ENCODE assay signal across 16 cellular contexts in genomic region chr1:15720861-15721260, GRCh38. TPM values are rescaled to one million over a fixed set of nuclear protein-coding genes. Genes with fewer than 3 reads are reported as not detected.
A peak's percentile ranks its signal among the peaks of the same experiment; 100 is the strongest.
DNase-seq lines count a peak whose midpoint lies in the region; ATAC-seq and TF ChIP-seq lines count a peak whose summit lies in the region.
"Had no signal": no experiment of that assay in that cellular context is flagged by ENCODE, and none has a peak within 500 bp of the region (broad histone marks: within the 10 kb centered on the region; RNA-seq: fewer than 3 reads in every experiment).

No MANE protein-coding gene starts in this region.

- H3K36me3 ChIP-seq in WERI-Rb-1: peaks cover 67% of the 10 kb centered on the region
- H3K36me3 ChIP-seq in heart right ventricle: peaks cover 0 to 100% (median 48%) of the 10 kb centered on the region in 9 donors
- peaks cover 47 to 82% of the 10 kb centered on the region in 2 donors for H3K36me3 ChIP-seq in neuronal stem cell (replicated peaks in 1 of 2; ENCODE audit: control insufficient read depth in 2 of 2, insufficient read depth in 2 of 2, low read length in 2 of 2)
- H3K36me3 ChIP-seq: BE2C had no signal

- no peak overlapping the region for H3K4me3 ChIP-seq in WERI-Rb-1 (ENCODE audit: low read depth, low read length)
- H3K4me3 ChIP-seq in heart right ventricle: no peak overlapping the region
- no peak overlapping the region for H3K4me3 ChIP-seq in neuronal stem cell (ENCODE audit: low read length in 2 of 2)
- H3K4me3 ChIP-seq: A549, GM23338 had no signal

- H3K27me3 ChIP-seq in WERI-Rb-1 (ENCODE audit: insufficient read depth, low read depth, severe bottlenecking): no peaks in the 10 kb centered on the region
- H3K27me3 ChIP-seq in heart right ventricle: no peaks in the 10 kb centered on the region
- H3K27me3 ChIP-seq in neuronal stem cell (ENCODE audit: control insufficient read depth in 3 of 3, insufficient read depth in 3 of 3, low read depth in 1 of 3, low read length in 3 of 3): peaks cover 0 to 6% (median 0%) of the 10 kb centered on the region in 3 experiments
- H3K27me3 ChIP-seq: BE2C had no signal

- no peak overlapping the region for H3K4ac ChIP-seq in neuronal stem cell (ENCODE audit: low read length)

- H3K4me2 ChIP-seq in neuronal stem cell (ENCODE audit: insufficient read depth, low read length, poor library complexity, severe bottlenecking): no peak overlapping the region
- H3K4me2 ChIP-seq: A549, GM23338 had no signal

- peak overlapping the region; percentile 58 for H3K27ac Mint-ChIP-seq in stimulated activated effector memory CD8-positive, alpha-beta T cell treated with anti-CD3 and anti-CD28 coated beads, Interleukin-12 subunit alpha, Interleukin-12 subunit beta, amount 100 ng/mL, for 72 hours
- H3K27ac Mint-ChIP-seq: GM23338 had no signal

- no peak overlapping the region for H4K91ac ChIP-seq in neuronal stem cell (ENCODE audit: low read depth, low read length, poor library complexity)

- H2BK120ac ChIP-seq in neuronal stem cell (ENCODE audit: low read depth, low read length): no peak overlapping the region

- H3K9me3 ChIP-seq in WERI-Rb-1 (ENCODE audit: severe bottlenecking) (no peaks in the 10 kb centered on the region), heart right ventricle (no peaks in the 10 kb centered on the region), neuronal stem cell (replicated peaks in 1 of 2; ENCODE audit: control insufficient read depth in 2 of 2, insufficient read depth in 1 of 2, low read depth in 1 of 2, low read length in 2 of 2) (no peaks in the 10 kb centered on the region)
- H3K9me3 ChIP-seq: A549, BE2C had no signal

- H3K23ac ChIP-seq in neuronal stem cell (ENCODE audit: low read depth, low read length, poor library complexity): no peak overlapping the region

- TF ChIP-seq CTCF in WERI-Rb-1 (IDR thresholded peaks at IDR 0.05; ENCODE audit: low read depth, low read length): no peak
- TF ChIP-seq CTCF in heart right ventricle (IDR thresholded peaks at IDR 0.05): no peak

- no peak overlapping the region for H3K4me3 Mint-ChIP-seq in stimulated activated effector memory CD8-positive, alpha-beta T cell treated with anti-CD3 and anti-CD28 coated beads, Interleukin-12 subunit alpha, Interleukin-12 subunit beta, amount 100 ng/mL, for 72 hours
- H3K4me3 Mint-ChIP-seq: CD4-positive, alpha-beta memory T cell; GM23338 had no signal

- H3K36me3 Mint-ChIP-seq in stimulated activated effector memory CD8-positive, alpha-beta T cell treated with anti-CD3 and anti-CD28 coated beads, Interleukin-12 subunit alpha, Interleukin-12 subunit beta, amount 100 ng/mL, for 72 hours: peaks cover 65% of the 10 kb centered on the region

- peak overlapping the region; percentile 93 for H3K27ac ChIP-seq in WERI-Rb-1
- peak overlapping the region in 9 of 10 donors; percentile 4 to 88 (median 55) for H3K27ac ChIP-seq in heart right ventricle
- H3K27ac ChIP-seq in neuronal stem cell (replicated peaks; ENCODE audit: low read length): no peak overlapping the region
- H3K27ac ChIP-seq in substantia nigra (ENCODE audit: low read depth, low read length, poor library complexity, severe bottlenecking): no peak overlapping the region
- H3K27ac ChIP-seq: A549, C4-2B, HL-60 had no signal

- H2AFZ ChIP-seq in neuronal stem cell (ENCODE audit: low read length): no peak overlapping the region
- H2AFZ ChIP-seq: GM23338 had no signal

- no peak overlapping the region for H3K18ac ChIP-seq in neuronal stem cell (ENCODE audit: low read length)

- no peak overlapping the region for H2BK15ac ChIP-seq in neuronal stem cell (ENCODE audit: low read length)

- H3K9ac ChIP-seq in neuronal stem cell (ENCODE audit: low read depth, low read length, poor library complexity): no peak overlapping the region

- H2BK5ac ChIP-seq in neuronal stem cell (ENCODE audit: low read length): peak overlapping the region; percentile 66

- H4K8ac ChIP-seq in neuronal stem cell (ENCODE audit: low read depth, low read length): no peak overlapping the region

- 59 to 72% methylated on average over 3 of the region's 3 CpGs for WGBS in heart right ventricle, 2 donors
- no CpG with 5 or more reads among the region's 3 CpGs for WGBS in neuronal stem cell (ENCODE audit: extremely low coverage in 2 of 2, insufficient read length in 2 of 2, insufficient replicate concordance in 1 of 2), 2 donors

- no peak overlapping the region for H2AK5ac ChIP-seq in neuronal stem cell (ENCODE audit: low read depth, low read length)

- intact Hi-C loops in heart right ventricle (cut with DNase I): loop anchor here in 1 of 10 donors (10.0 kb wide), 1 partner anchor 56 kb away; no protein-coding TSS in a partner anchor

- H3K4me1 Mint-ChIP-seq in stimulated activated effector memory CD8-positive, alpha-beta T cell treated with anti-CD3 and anti-CD28 coated beads, Interleukin-12 subunit alpha, Interleukin-12 subunit beta, amount 100 ng/mL, for 72 hours: no peaks in the 10 kb centered on the region
- H3K4me1 Mint-ChIP-seq: CD4-positive, alpha-beta memory T cell; GM23338 had no signal

- no peak for DNase-seq in WERI-Rb-1
- DNase-seq in heart right ventricle: no peak
- no peak for DNase-seq in neuronal stem cell (ENCODE audit: low spot score)
- DNase-seq in stimulated activated effector memory CD8-positive, alpha-beta T cell treated with anti-CD3 and anti-CD28 coated beads, Interleukin-12 subunit alpha, Interleukin-12 subunit beta, amount 100 ng/mL, for 72 hours (ENCODE audit: low spot score in 2 of 2): no peak
- DNase-seq in substantia nigra (lab: John Stamatoyannopoulos, UW): no peak
- no peak for DNase-seq in NCI-H2107 (lab: John Stamatoyannopoulos, UW)
- DNase-seq: BE2C; CD4-positive, alpha-beta memory T cell; DMS79; H7 had no signal

- peak in 5 of 8 donors; percentile 34 to 63 (median 43) for ATAC-seq in heart right ventricle
- no peak for ATAC-seq in stimulated activated effector memory CD8-positive, alpha-beta T cell treated with anti-CD3 and anti-CD28 coated beads, Interleukin-12 subunit alpha, Interleukin-12 subunit beta, amount 100 ng/mL, for 72 hours
- no peak for ATAC-seq in HG03039 (IDR thresholded peaks at IDR 0.05; ENCODE audit: unreplicated experiment)
- ATAC-seq: A549, GM23338 had no signal

- H3K14ac ChIP-seq in neuronal stem cell (ENCODE audit: low read length): peak overlapping the region; percentile 21

- no peaks in the 10 kb centered on the region for H3K9me3 Mint-ChIP-seq in stimulated activated effector memory CD8-positive, alpha-beta T cell treated with anti-CD3 and anti-CD28 coated beads, Interleukin-12 subunit alpha, Interleukin-12 subunit beta, amount 100 ng/mL, for 72 hours
- H3K9me3 Mint-ChIP-seq: CD4-positive, alpha-beta memory T cell; GM23338 had no signal

- H2BK12ac ChIP-seq in neuronal stem cell (ENCODE audit: low read length): no peak overlapping the region

- H3K4me1 ChIP-seq in heart right ventricle (peaks cover 4 to 57% (median 32%) of the 10 kb centered on the region in 9 donors), neuronal stem cell (ENCODE audit: control insufficient read depth in 2 of 2, insufficient read depth in 1 of 2, low read depth in 1 of 2, low read length in 2 of 2) (no peaks in the 10 kb centered on the region)
- H3K4me1 ChIP-seq: A549, BE2C had no signal

- peaks cover 6% of the 10 kb centered on the region for H3K79me1 ChIP-seq in neuronal stem cell (ENCODE audit: low read depth, low read length)

RNA-seq across cellular contexts. Expression of gene SLC25A34, which starts 15.2 kb away (rescaled TPM):
- 10 to 100 TPM in 6 of 10 donors, 1 to 10 TPM in 4; 6.0 to 44.9 (median 13.6) TPM for total RNA-seq in heart right ventricle
- polyA plus RNA-seq in heart right ventricle: 10 to 100 TPM in 1 of 2 donors, 1 to 10 TPM in 1; 1.1 to 36.1 TPM
- 0.33 TPM for polyA plus RNA-seq in neuronal stem cell (2013, experiment 1 of 2)
- 0.32 TPM for polyA plus RNA-seq in neuronal stem cell (2013, experiment 2 of 2)

RNA-seq across cellular contexts. Expression of gene TMEM82, which starts 21.4 kb away (rescaled TPM):
- total RNA-seq in heart right ventricle: not detected
- polyA plus RNA-seq in heart right ventricle: not detected
- not detected for polyA plus RNA-seq in neuronal stem cell (2013, experiment 1 of 2)
- polyA plus RNA-seq in neuronal stem cell (2013, experiment 2 of 2): not detected
- total RNA-seq: CD4-positive, alpha-beta memory T cell; GM23338 had no signal
- polyA plus RNA-seq: A549; AG04450; CD4-positive, alpha-beta memory T cell had no signal

RNA-seq across cellular contexts. Expression of gene PLEKHM2, which starts 36.7 kb away (rescaled TPM):
- total RNA-seq in heart right ventricle: 100 to 1,000 TPM in 1 of 10 donors, 10 to 100 TPM in 9; 69.0 to 106 (median 81.0) TPM
- polyA plus RNA-seq in heart right ventricle: 10 to 100 TPM; 63.7 to 72.9 TPM
- polyA plus RNA-seq in neuronal stem cell (2013, experiment 1 of 2): 40.8 TPM
- polyA plus RNA-seq in neuronal stem cell (2013, experiment 2 of 2): 41.5 TPM

RNA-seq across cellular contexts. Expression of gene FBLIM1, which starts 37.7 kb away (rescaled TPM):
- 100 to 1,000 TPM in 2 of 10 donors, 10 to 100 TPM in 8; 43.4 to 115 (median 59.9) TPM for total RNA-seq in heart right ventricle
- 10 to 100 TPM; 27.0 to 52.9 TPM for polyA plus RNA-seq in heart right ventricle
- polyA plus RNA-seq in neuronal stem cell (2013, experiment 1 of 2): 11.5 TPM
- 11.4 TPM for polyA plus RNA-seq in neuronal stem cell (2013, experiment 2 of 2)
- total RNA-seq: CD4-positive, alpha-beta memory T cell had no signal
- polyA plus RNA-seq: CD4-positive, alpha-beta memory T cell had no signal

Comparison
In these comparisons a context has a peak if more than half of its experiments do, and no peak if none do; other contexts are left out.
1. H3K27ac ChIP-seq: peak in WERI-Rb-1 (single experiment) and heart right ventricle (9 of 10); none in neuronal stem cell (single experiment) and substantia nigra (single experiment).
2. ATAC-seq: peak in heart right ventricle (5 of 8); none in stimulated activated effector memory CD8-positive, alpha-beta T cell treated with anti-CD3 and anti-CD28 coated beads, Interleukin-12 subunit alpha, Interleukin-12 subunit beta, amount 100 ng/mL, for 72 hours (single experiment) and HG03039 (single experiment).